Comparison of ENCODE assay signal across 12 cellular contexts in the genomic region with DNA sequence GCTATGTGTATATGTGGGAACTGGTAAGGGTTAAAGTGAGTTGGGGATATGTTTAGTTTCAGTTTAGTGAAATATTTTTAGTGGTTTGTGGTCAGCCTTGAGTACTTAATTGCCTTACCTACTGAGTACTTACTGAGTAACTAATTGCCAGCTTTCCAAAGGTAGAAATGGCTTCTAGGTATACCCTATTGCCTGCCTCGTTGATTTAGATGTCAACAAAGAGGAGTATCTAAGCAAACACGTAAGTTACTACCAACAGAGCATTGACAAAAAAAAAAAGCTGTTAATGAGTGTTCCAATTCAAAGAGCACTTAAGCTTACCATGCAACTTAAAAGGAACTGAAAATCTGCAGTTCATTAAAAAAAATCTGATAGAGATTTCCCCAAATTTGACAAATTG. TPM values are rescaled to one million over a fixed set of nuclear protein-coding genes. Genes with fewer than 3 reads are reported as not detected.
A peak's percentile ranks its signal among the peaks of the same experiment; 100 is the strongest.
DNase-seq lines count a peak whose midpoint lies in the region; ATAC-seq and TF ChIP-seq lines count a peak whose summit lies in the region.
"Had no signal": no experiment of that assay in that cellular context is flagged by ENCODE, and none has a peak within 500 bp of the region (broad histone marks: within the 10 kb centered on the region; RNA-seq: fewer than 3 reads in every experiment).

No MANE protein-coding gene starts in this region.

- no peaks in the 10 kb centered on the region for H3K4me1 ChIP-seq in suprapubic skin
- H3K4me1 ChIP-seq: parathyroid adenoma had no signal

- no peaks in the 10 kb centered on the region for H3K36me3 Mint-ChIP-seq in Calu3 (ENCODE audit: insufficient read depth, unreplicated experiment)
- H3K36me3 Mint-ChIP-seq in activated CD8-positive, alpha-beta T cell treated with anti-CD3 and anti-CD28 coated beads for 36 hours (ENCODE audit: low read depth) = no peaks in the 10 kb centered on the region
- H3K36me3 Mint-ChIP-seq: brain had no signal

- DNase-seq in astrocyte of the hippocampus (ENCODE audit: low read depth, low spot score) (peak; percentile 1), Calu3 (no peak), suprapubic skin (ENCODE audit: low spot score in 2 of 2) (no peak), cortex of kidney (lab: John Stamatoyannopoulos, UW) (no peak)
- DNase-seq in activated CD8-positive, alpha-beta T cell treated with anti-CD3 and anti-CD28 coated beads for 36 hours = no peak
- DNase-seq: NCI-H1092 had no signal

- no peaks in the 10 kb centered on the region for H3K27me3 Mint-ChIP-seq in Calu3 (ENCODE audit: unreplicated experiment)
- no peaks in the 10 kb centered on the region for H3K27me3 Mint-ChIP-seq in activated CD8-positive, alpha-beta T cell treated with anti-CD3 and anti-CD28 coated beads for 36 hours
- H3K27me3 Mint-ChIP-seq: brain had no signal

- H3K9me3 ChIP-seq in suprapubic skin = no peaks in the 10 kb centered on the region

- H3K27ac ChIP-seq in suprapubic skin = no peak overlapping the region
- H3K27ac ChIP-seq: parathyroid adenoma, VCaP had no signal

- CTCF ChIA-PET in Calu3 (lab: Charles Lee) = interaction anchor here (0.7 kb wide), 1 partner anchor 17 kb away, joined by 3 read pairs; no protein-coding TSS in a partner anchor
- CTCF ChIA-PET in activated CD8-positive, alpha-beta T cell treated with anti-CD3 and anti-CD28 coated beads for 36 hours (lab: Charles Lee) = no interaction called here

- intact Hi-C loops in Calu3 (cut with micrococcal nuclease; ENCODE audit: unreplicated experiment) = no loop called here
- intact Hi-C loops in activated CD8-positive, alpha-beta T cell treated with anti-CD3 and anti-CD28 coated beads for 36 hours (cut with micrococcal nuclease) = no loop called here

- H3K27me3 ChIP-seq in suprapubic skin = no peaks in the 10 kb centered on the region

- H3K4me3 ChIP-seq in suprapubic skin = no peak overlapping the region

- peaks cover 3% of the 10 kb centered on the region for H3K9me3 Mint-ChIP-seq in Calu3 (ENCODE audit: low read depth, unreplicated experiment)
- no peaks in the 10 kb centered on the region for H3K9me3 Mint-ChIP-seq in activated CD8-positive, alpha-beta T cell treated with anti-CD3 and anti-CD28 coated beads for 36 hours

- H3K4me1 Mint-ChIP-seq in Calu3 (ENCODE audit: low read depth, unreplicated experiment) = no peaks in the 10 kb centered on the region
- H3K4me1 Mint-ChIP-seq in activated CD8-positive, alpha-beta T cell treated with anti-CD3 and anti-CD28 coated beads for 36 hours (ENCODE audit: low read depth) = no peaks in the 10 kb centered on the region

- no peak overlapping the region for H3K4me3 Mint-ChIP-seq in Calu3 (ENCODE audit: low read depth, unreplicated experiment)
- H3K4me3 Mint-ChIP-seq in activated CD8-positive, alpha-beta T cell treated with anti-CD3 and anti-CD28 coated beads for 36 hours = no peak overlapping the region
- H3K4me3 Mint-ChIP-seq: brain had no signal

- no TSS peak for BruUV-seq in Calu3 (replicated peaks; lab: Mats Ljungman, UMichigan)

- no peak for TF ChIP-seq EP300 in suprapubic skin (IDR thresholded peaks at IDR 0.05)

- WGBS in suprapubic skin = 26% methylated on average over 2 of the region's 2 CpGs

- ATAC-seq in GM18508 (IDR thresholded peaks at IDR 0.05; ENCODE audit: insufficient read depth, unreplicated experiment) = peak; percentile 98
- ATAC-seq in GM21423 (IDR thresholded peaks at IDR 0.05; ENCODE audit: unreplicated experiment) = peak; percentile 99
- ATAC-seq in HG03280 (IDR thresholded peaks at IDR 0.05; ENCODE audit: unreplicated experiment) = peak; percentile 87
- ATAC-seq in activated CD8-positive, alpha-beta T cell treated with anti-CD3 and anti-CD28 coated beads for 36 hours = no peak

- H3K27ac Mint-ChIP-seq in Calu3 (ENCODE audit: unreplicated experiment) = no peak overlapping the region
- H3K27ac Mint-ChIP-seq in activated CD8-positive, alpha-beta T cell treated with anti-CD3 and anti-CD28 coated beads for 36 hours = no peak overlapping the region
- H3K27ac Mint-ChIP-seq: brain had no signal

- TF ChIP-seq CTCF in Calu3 (IDR thresholded peaks at IDR 0.05; ENCODE audit: unreplicated experiment) (no peak), suprapubic skin (IDR thresholded peaks at IDR 0.05) (no peak)
- no peak for TF ChIP-seq CTCF in activated CD8-positive, alpha-beta T cell treated with anti-CD3 and anti-CD28 coated beads for 36 hours (IDR thresholded peaks at IDR 0.05)

- TF ChIP-seq POLR2A in suprapubic skin (IDR thresholded peaks at IDR 0.05) = no peak

- POLR2A ChIA-PET in activated CD8-positive, alpha-beta T cell treated with anti-CD3 and anti-CD28 coated beads for 36 hours (lab: Charles Lee) = no interaction called here

- no peaks in the 10 kb centered on the region for H3K36me3 ChIP-seq in suprapubic skin

RNA-seq across cellular contexts. Expression of a gene that starts 8.8 kb away (rescaled TPM):
- total RNA-seq in Calu3 (2022) (1.4 and 3.7 TPM in 2 replicates), suprapubic skin (10 to 100 TPM; 25.4 to 40.8 (median 29.2) TPM)
- not detected for total RNA-seq in activated CD8-positive, alpha-beta T cell treated with anti-CD3 and anti-CD28 coated beads for 36 hours
